14 cellular contexts compared by ENCODE assay signal in genomic region chr14:64566651-64567122, GRCh38. TPM values are rescaled to one million over a fixed set of nuclear protein-coding genes. Genes with fewer than 3 reads are reported as not detected.
A peak's percentile ranks its signal among the peaks of the same experiment; 100 is the strongest.
DNase-seq lines count a peak whose midpoint lies in the region; ATAC-seq and TF ChIP-seq lines count a peak whose summit lies in the region.
"Had no signal": no experiment of that assay in that cellular context is flagged by ENCODE, and none has a peak within 500 bp of the region (broad histone marks: within the 10 kb centered on the region; RNA-seq: fewer than 3 reads in every experiment).

No MANE protein-coding gene starts in this region.

- H3K4me1 ChIP-seq in left lung, result no peaks in the 10 kb centered on the region
- peaks cover 8% of the 10 kb centered on the region for H3K4me1 ChIP-seq in smooth muscle cell (ENCODE audit: low read depth)

- H3K79me2 ChIP-seq in smooth muscle cell (ENCODE audit: low read depth), result no peaks in the 10 kb centered on the region

- H3K27me3 ChIP-seq in left lung, result no peaks in the 10 kb centered on the region
- no peaks in the 10 kb centered on the region for H3K27me3 ChIP-seq in smooth muscle cell (ENCODE audit: low read depth)
- H3K27me3 ChIP-seq: heart right ventricle had no signal

- DNase-seq in GM04503 (ENCODE audit: low read depth) (peak; percentile 65), astrocyte of the hippocampus (ENCODE audit: low read depth, low spot score) (peak; percentile 14), left lung (no peak), smooth muscle cell (lab: John Stamatoyannopoulos, UW; ENCODE audit: unreplicated experiment) (no peak), dedifferentiated amniotic fluid mesenchymal stem cell (ENCODE audit: extremely low spot score) (no peak), NOMO-1 treated with DMSO at 0.1 percent for 48 hours (lab: John Stamatoyannopoulos, UW; ENCODE audit: unreplicated experiment) (no peak)
- no peak for DNase-seq in activated T-helper 2 cell treated with anti-CD3 and anti-CD28 coated beads, Interferon-gamma antibody, Interleukin-2, Interleukin-4, amounts not matched to agents 10 μg/mL and 5 μg/mL and 100 μg/mL, durations not matched to agents 14 hours and 24 hours and 36 hours (ENCODE audit: low spot score)
- no peak for DNase-seq in activated T-cell treated with anti-CD3 and anti-CD28 coated beads, Interleukin-2, amount 50 U/mL, for 48 hours
- DNase-seq: activated CD4-positive, alpha-beta T cell treated with anti-CD3 and anti-CD28 coated beads for 1 hour; activated effector memory CD4-positive, alpha-beta T cell treated with anti-CD3 and anti-CD28 coated beads, Interleukin-2, amount 50 U/mL, for 16 hours; heart right ventricle; NCI-H1105 treated with DMSO at 0.1 percent for 48 hours had no signal

- no peak overlapping the region for H3K9ac ChIP-seq in smooth muscle cell (ENCODE audit: low read depth)

- H3K36me3 Mint-ChIP-seq in activated T-helper 2 cell treated with anti-CD3 and anti-CD28 coated beads, Interferon-gamma antibody, Interleukin-2, Interleukin-4, amounts not matched to agents 10 μg/mL and 5 μg/mL and 100 μg/mL, durations not matched to agents 14 hours and 24 hours and 36 hours (ENCODE audit: low read depth), result no peaks in the 10 kb centered on the region

- H3K27ac ChIP-seq in left lung (no peak overlapping the region), smooth muscle cell (ENCODE audit: low read depth) (peak overlapping the region; percentile 17)
- H3K27ac ChIP-seq: C4-2B, SK-N-MC had no signal

- intact Hi-C loops in left lung (cut with DNase I), result no loop called here
- intact Hi-C loops in activated T-helper 2 cell treated with anti-CD3 and anti-CD28 coated beads, Interferon-gamma antibody, Interleukin-2, Interleukin-4, amounts not matched to agents 10 μg/mL and 5 μg/mL and 100 μg/mL, durations not matched to agents 14 hours and 24 hours and 36 hours (cut with micrococcal nuclease), result no loop called here

- H3K27ac Mint-ChIP-seq in activated T-helper 2 cell treated with anti-CD3 and anti-CD28 coated beads, Interferon-gamma antibody, Interleukin-2, Interleukin-4, amounts not matched to agents 10 μg/mL and 5 μg/mL and 100 μg/mL, durations not matched to agents 14 hours and 24 hours and 36 hours, result no peak overlapping the region

- H3F3A ChIP-seq in smooth muscle cell (ENCODE audit: low read depth), result no peaks in the 10 kb centered on the region

- H3K4me1 Mint-ChIP-seq in activated T-helper 2 cell treated with anti-CD3 and anti-CD28 coated beads, Interferon-gamma antibody, Interleukin-2, Interleukin-4, amounts not matched to agents 10 μg/mL and 5 μg/mL and 100 μg/mL, durations not matched to agents 14 hours and 24 hours and 36 hours (ENCODE audit: low read depth), result no peaks in the 10 kb centered on the region

- peak; percentile 57 for ATAC-seq in left lung

- no peaks in the 10 kb centered on the region for H3K9me3 Mint-ChIP-seq in activated T-helper 2 cell treated with anti-CD3 and anti-CD28 coated beads, Interferon-gamma antibody, Interleukin-2, Interleukin-4, amounts not matched to agents 10 μg/mL and 5 μg/mL and 100 μg/mL, durations not matched to agents 14 hours and 24 hours and 36 hours

- H3K27me3 Mint-ChIP-seq in activated T-helper 2 cell treated with anti-CD3 and anti-CD28 coated beads, Interferon-gamma antibody, Interleukin-2, Interleukin-4, amounts not matched to agents 10 μg/mL and 5 μg/mL and 100 μg/mL, durations not matched to agents 14 hours and 24 hours and 36 hours (ENCODE audit: low read depth), result peaks cover 36% of the 10 kb centered on the region

- no peak overlapping the region for H3K4me2 ChIP-seq in smooth muscle cell

- TF ChIP-seq CTCF in left lung (IDR thresholded peaks at IDR 0.05) (no peak), smooth muscle cell (IDR thresholded peaks at IDR 0.05; ENCODE audit: borderline replicate concordance, insufficient read depth, poor library complexity, severe bottlenecking) (no peak)

- no peak overlapping the region for H3K4me3 Mint-ChIP-seq in activated T-helper 2 cell treated with anti-CD3 and anti-CD28 coated beads, Interferon-gamma antibody, Interleukin-2, Interleukin-4, amounts not matched to agents 10 μg/mL and 5 μg/mL and 100 μg/mL, durations not matched to agents 14 hours and 24 hours and 36 hours (ENCODE audit: low read depth)

- 89% methylated on average over 5 of the region's 5 CpGs for WGBS in smooth muscle cell (ENCODE audit: low lambda C conversion rate)

- H3K9me3 ChIP-seq in left lung, result no peaks in the 10 kb centered on the region
- H3K9me3 ChIP-seq in smooth muscle cell (replicated peaks; ENCODE audit: low read depth), result no peaks in the 10 kb centered on the region
- H3K9me3 ChIP-seq: heart right ventricle had no signal

- peak overlapping the region; percentile 89 for H2AFZ ChIP-seq in smooth muscle cell (ENCODE audit: low read depth)

- H4K20me1 ChIP-seq in smooth muscle cell (ENCODE audit: low read depth), result no peaks in the 10 kb centered on the region

- H3K36me3 ChIP-seq in left lung, result no peaks in the 10 kb centered on the region
- H3K36me3 ChIP-seq in smooth muscle cell (ENCODE audit: low read depth), result no peaks in the 10 kb centered on the region
- H3K36me3 ChIP-seq: heart right ventricle had no signal

- H3K4me3 ChIP-seq in left lung (no peak overlapping the region), smooth muscle cell (no peak overlapping the region)
- H3K4me3 ChIP-seq: heart right ventricle, SK-N-MC had no signal

RNA-seq across cellular contexts. Expression of gene PPP1R36, which starts 16.9 kb away (rescaled TPM):
- total RNA-seq in left lung, result 1 to 10 TPM in 1 of 2 donors, under 1 TPM in 1; 0.47 to 2.1 TPM
- 1.9 and 2.0 TPM in 2 replicates for total RNA-seq in smooth muscle cell
- polyA plus RNA-seq in smooth muscle cell, result 2.2 and 3.0 TPM in 2 replicates
- not detected in 2 replicates for total RNA-seq in activated T-helper 2 cell treated with anti-CD3 and anti-CD28 coated beads, Interferon-gamma antibody, Interleukin-2, Interleukin-4, amounts not matched to agents 10 μg/mL and 5 μg/mL and 100 μg/mL, durations not matched to agents 14 hours and 24 hours and 36 hours

RNA-seq across cellular contexts. Expression of gene HSPA2, which starts 26.1 kb away (rescaled TPM):
- total RNA-seq in left lung, result 10 to 100 TPM; 10.6 to 12.4 TPM
- total RNA-seq in smooth muscle cell, result 3.4 and 6.6 TPM in 2 replicates
- polyA plus RNA-seq in smooth muscle cell, result 5.2 and 6.6 TPM in 2 replicates
- 6.6 and 7.1 TPM in 2 replicates for total RNA-seq in activated T-helper 2 cell treated with anti-CD3 and anti-CD28 coated beads, Interferon-gamma antibody, Interleukin-2, Interleukin-4, amounts not matched to agents 10 μg/mL and 5 μg/mL and 100 μg/mL, durations not matched to agents 14 hours and 24 hours and 36 hours

Comparison
In these comparisons a context has a peak if more than half of its experiments do, and no peak if none do; other contexts are left out.
1. DNase-seq: peak in GM04503 (single experiment) and astrocyte of the hippocampus (single experiment); none in left lung (0 of 2), smooth muscle cell (single experiment), dedifferentiated amniotic fluid mesenchymal stem cell (single experiment), activated T-helper 2 cell treated with anti-CD3 and anti-CD28 coated beads, Interferon-gamma antibody, Interleukin-2, Interleukin-4, amounts not matched to agents 10 μg/mL and 5 μg/mL and 100 μg/mL, durations not matched to agents 14 hours and 24 hours and 36 hours (single experiment), NOMO-1 treated with DMSO at 0.1 percent for 48 hours (single experiment) and activated T-cell treated with anti-CD3 and anti-CD28 coated beads, Interleukin-2, amount 50 U/mL, for 48 hours (0 of 2).